In the genomic region with DNA sequence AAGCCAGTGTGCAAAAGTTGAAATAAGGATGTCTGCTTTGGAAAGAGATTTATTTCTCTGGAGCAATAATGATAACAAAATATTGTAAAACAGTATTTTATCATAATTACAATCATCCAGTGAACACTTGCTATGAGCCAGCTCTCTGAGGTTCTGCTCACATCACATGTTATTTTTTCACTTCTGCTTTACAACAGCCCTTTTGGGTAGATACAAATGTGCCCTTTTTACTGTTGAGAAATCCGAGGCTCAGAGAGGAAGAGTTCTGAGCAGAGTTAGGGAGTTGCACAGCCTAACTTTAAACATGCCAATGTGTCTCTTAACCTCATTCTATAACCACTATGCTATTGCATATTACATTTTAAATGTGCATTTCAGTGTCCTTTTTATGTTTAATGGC, we compare ENCODE assay signal across 13 cellular contexts.
"Had no signal": no experiment of that assay in that cellular context is flagged by ENCODE, and none has a peak within 500 bp of the region (broad histone marks: within the 10 kb centered on the region; RNA-seq: fewer than 3 reads in every experiment).

No MANE protein-coding gene starts in this region.

- H3K27me3 Mint-ChIP-seq: activated CD4-positive, alpha-beta memory T cell treated with anti-CD3 and anti-CD28 coated beads for 36 hours; activated naive CD8-positive, alpha-beta T cell treated with anti-CD3 and anti-CD28 coated beads for 36 hours had no signal

- H3K4me3 Mint-ChIP-seq: activated CD4-positive, alpha-beta memory T cell treated with anti-CD3 and anti-CD28 coated beads for 36 hours; activated naive CD8-positive, alpha-beta T cell treated with anti-CD3 and anti-CD28 coated beads for 36 hours; activated T-cell treated with anti-CD3 and anti-CD28 coated beads, Interleukin-2, amount 50 U/mL, for 4 hours; immature natural killer cell; naive thymus-derived CD8-positive, alpha-beta T cell; stimulated activated effector memory CD8-positive, alpha-beta T cell treated with anti-CD3 and anti-CD28 coated beads, Interleukin-12 subunit alpha, Interleukin-12 subunit beta, amount 100 ng/mL, for 72 hours had no signal

- H3K9me3 Mint-ChIP-seq: activated T-cell treated with anti-CD3 and anti-CD28 coated beads, Interleukin-2, amount 50 U/mL, for 4 hours had no signal

- H3K36me3 Mint-ChIP-seq: activated CD4-positive, alpha-beta memory T cell treated with anti-CD3 and anti-CD28 coated beads for 36 hours; activated naive CD8-positive, alpha-beta T cell treated with anti-CD3 and anti-CD28 coated beads for 36 hours; immature natural killer cell; naive thymus-derived CD8-positive, alpha-beta T cell; stimulated activated effector memory CD8-positive, alpha-beta T cell treated with anti-CD3 and anti-CD28 coated beads, Interleukin-12 subunit alpha, Interleukin-12 subunit beta, amount 100 ng/mL, for 72 hours had no signal

- H3K4me1 Mint-ChIP-seq: activated naive CD8-positive, alpha-beta T cell treated with anti-CD3 and anti-CD28 coated beads for 36 hours; immature natural killer cell; naive thymus-derived CD8-positive, alpha-beta T cell; stimulated activated effector memory CD8-positive, alpha-beta T cell treated with anti-CD3 and anti-CD28 coated beads, Interleukin-12 subunit alpha, Interleukin-12 subunit beta, amount 100 ng/mL, for 72 hours had no signal

- DNase-seq: activated CD4-positive, alpha-beta memory T cell treated with anti-CD3 and anti-CD28 coated beads for 36 hours; activated gamma-delta T cell treated with Interleukin-2 at 50 U/mL for 16 hours; activated naive CD8-positive, alpha-beta T cell treated with anti-CD3 and anti-CD28 coated beads for 36 hours; activated T-cell treated with anti-CD3 and anti-CD28 coated beads, Interleukin-2, amount 50 U/mL, for 4 hours; brain microvascular endothelial cell; dorsolateral prefrontal cortex; glutamatergic neuron; immature natural killer cell; naive thymus-derived CD8-positive, alpha-beta T cell; posterior cingulate gyrus; small intestine; tibial artery had no signal

- H3K27ac Mint-ChIP-seq: activated CD4-positive, alpha-beta memory T cell treated with anti-CD3 and anti-CD28 coated beads for 36 hours; activated naive CD8-positive, alpha-beta T cell treated with anti-CD3 and anti-CD28 coated beads for 36 hours; immature natural killer cell; naive thymus-derived CD8-positive, alpha-beta T cell; stimulated activated effector memory CD8-positive, alpha-beta T cell treated with anti-CD3 and anti-CD28 coated beads, Interleukin-12 subunit alpha, Interleukin-12 subunit beta, amount 100 ng/mL, for 72 hours had no signal

- ATAC-seq: activated T-cell treated with anti-CD3 and anti-CD28 coated beads, Interleukin-2, amount 50 U/mL, for 4 hours; naive thymus-derived CD8-positive, alpha-beta T cell; stimulated activated effector memory CD8-positive, alpha-beta T cell treated with anti-CD3 and anti-CD28 coated beads, Interleukin-12 subunit alpha, Interleukin-12 subunit beta, amount 100 ng/mL, for 72 hours had no signal
